8 cellular contexts compared by ENCODE assay signal in genomic region chr10:117165557-117166419, GRCh38. TPM values are rescaled to one million over a fixed set of nuclear protein-coding genes. Genes with fewer than 3 reads are reported as not detected.
DNase-seq lines count a peak whose midpoint lies in the region; ATAC-seq and TF ChIP-seq lines count a peak whose summit lies in the region.

No MANE protein-coding gene starts in this region.

- H4K8ac ChIP-seq in trophoblast cell (ENCODE audit: low read depth, low read length) = no peak overlapping the region

- H3K9ac ChIP-seq in trophoblast cell (ENCODE audit: low read length) = no peak overlapping the region

- peak; percentile 67 for TF ChIP-seq CTCF in WI38 (IDR thresholded peaks at IDR 0.05; ENCODE audit: low read depth, low read length)
- peak; percentile 66 for TF ChIP-seq CTCF in foreskin fibroblast (IDR thresholded peaks at IDR 0.05; ENCODE audit: low read depth, low read length)

- peak overlapping the region; percentile 77 for H2AFZ ChIP-seq in trophoblast cell (ENCODE audit: insufficient read depth, low read length, poor library complexity)

- H3K4ac ChIP-seq in trophoblast cell (ENCODE audit: low read depth, low read length) = no peak overlapping the region

- peaks cover 74% of the 10 kb centered on the region for H3K27me3 ChIP-seq in trophoblast cell (ENCODE audit: insufficient read depth, low read length)

- WGBS in trophoblast cell (ENCODE audit: extremely low coverage, insufficient coverage, insufficient read length) = no CpG with 5 or more reads among the region's 50 CpGs

- no peaks in the 10 kb centered on the region for H3K36me3 ChIP-seq in trophoblast cell (ENCODE audit: control insufficient read depth in 1 of 2, insufficient read depth in 2 of 2, low read length in 2 of 2)

- no peak overlapping the region for H3K27ac ChIP-seq in trophoblast cell (ENCODE audit: low read depth, low read length)

- peak overlapping the region; percentile 37 for H3K4me2 ChIP-seq in trophoblast cell (ENCODE audit: low read length)

- no peak overlapping the region for H3K14ac ChIP-seq in trophoblast cell (ENCODE audit: low read length)

- H2AK5ac ChIP-seq in trophoblast cell (ENCODE audit: low read length) = no peak overlapping the region

- peak; percentile 14 for DNase-seq in COLO668 (lab: John Stamatoyannopoulos, UW; ENCODE audit: unreplicated experiment)
- peak; percentile 43 for DNase-seq in HCEC 1CT
- DNase-seq in foreskin fibroblast = peak; percentile 54 to 78
- DNase-seq in trophoblast cell = peak; percentile 20 to 48
- no peak for DNase-seq in effector CD4-positive, alpha-beta T cell

- no peak overlapping the region for H2BK5ac ChIP-seq in trophoblast cell (ENCODE audit: low read depth, low read length, poor library complexity)

- no peak overlapping the region for H3K23ac ChIP-seq in trophoblast cell (ENCODE audit: low read length)

- no peak overlapping the region for H3K18ac ChIP-seq in trophoblast cell (ENCODE audit: low read length)

- H2BK120ac ChIP-seq in trophoblast cell (ENCODE audit: insufficient read depth, low read length, poor library complexity) = no peak overlapping the region

- ATAC-seq in GM21360 (IDR thresholded peaks at IDR 0.05; ENCODE audit: unreplicated experiment) (no peak), HG03571 (IDR thresholded peaks at IDR 0.05; ENCODE audit: unreplicated experiment) (no peak)

- no peak overlapping the region for H4K12ac ChIP-seq in trophoblast cell (ENCODE audit: low read depth, low read length)

- H3K79me1 ChIP-seq in trophoblast cell (ENCODE audit: low read length) = no peaks in the 10 kb centered on the region

- H3K9me3 ChIP-seq in trophoblast cell (ENCODE audit: insufficient read depth, low read depth, low read length) = peaks cover 10% of the 10 kb centered on the region

- H4K91ac ChIP-seq in trophoblast cell (ENCODE audit: low read depth, low read length) = no peak overlapping the region

- H3K4me3 ChIP-seq in WI38 (ENCODE audit: low read depth, low read length) (no peak overlapping the region; the same call in 1 of the 2 replicates), foreskin fibroblast (ENCODE audit: low read depth in 1 of 2, low read length in 2 of 2) (peak overlapping the region in 1 of 2 donors; percentile 49), trophoblast cell (ENCODE audit: low read depth, low read length) (no peak overlapping the region)

- H3K79me2 ChIP-seq in trophoblast cell (ENCODE audit: control insufficient read depth, insufficient read depth, low read length, poor library complexity) = no peaks in the 10 kb centered on the region

- H3K4me1 ChIP-seq in trophoblast cell (ENCODE audit: control insufficient read depth in 1 of 2, insufficient read depth in 2 of 2, low read length in 2 of 2) = peaks cover 7 to 8% of the 10 kb centered on the region in 2 experiments

- no peak overlapping the region for H2BK12ac ChIP-seq in trophoblast cell (ENCODE audit: low read length)

RNA-seq across cellular contexts. Expression of gene VAX1, which starts 27.7 kb away (rescaled TPM):
- 0.01 TPM in 1 of 2 replicates, not detected in the other for polyA plus RNA-seq in trophoblast cell (2013)

RNA-seq across cellular contexts. Expression of gene KCNK18, which starts 31.5 kb away (rescaled TPM):
- not detected in 2 replicates for polyA plus RNA-seq in trophoblast cell (2013)
